In the genomic region with DNA sequence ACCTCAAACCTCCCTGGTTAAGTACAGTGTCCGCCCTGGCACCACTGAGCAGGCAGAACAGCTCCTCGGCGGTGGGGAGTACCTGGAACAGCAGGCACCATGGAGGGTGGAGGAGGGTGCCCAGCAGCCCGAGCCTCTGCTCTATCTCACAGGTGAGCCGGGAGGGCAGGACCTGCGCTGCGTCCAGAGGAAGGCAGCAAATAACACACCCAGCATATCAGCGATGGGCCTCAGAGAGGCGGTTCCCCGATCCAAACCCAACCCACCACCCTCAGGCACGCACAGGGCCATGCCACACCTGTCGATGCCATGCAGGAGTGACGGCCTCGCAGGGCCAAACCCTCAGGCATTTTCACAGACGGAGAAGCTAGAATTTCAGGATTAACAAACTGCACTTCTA, we compare ENCODE assay signal across 24 cellular contexts.
"Had no signal": no experiment of that assay in that cellular context is flagged by ENCODE, and none has a peak within 500 bp of the region (broad histone marks: within the 10 kb centered on the region; RNA-seq: fewer than 3 reads in every experiment).

No MANE protein-coding gene starts in this region.

- H3K4me3 ChIP-seq: dorsolateral prefrontal cortex, gastroesophageal sphincter, heart left ventricle, neural progenitor cell, ovary, psoas muscle, skin epidermis, thoracic aorta had no signal

- H3K4me1 ChIP-seq: gastroesophageal sphincter, neural progenitor cell had no signal

- H3K27ac Mint-ChIP-seq: activated CD4-positive, alpha-beta memory T cell treated with anti-CD3 and anti-CD28 coated beads for 36 hours; activated CD4-positive, alpha-beta T cell treated with anti-CD3 and anti-CD28 coated beads for 36 hours; activated T-helper 1 cell treated with anti-CD3 and anti-CD28 coated beads, Interleukin-12 subunit alpha, Interleukin-12 subunit beta, Interleukin-2, Interleukin-4 antibody, amounts not matched to agents 30 ng/mL and 10 ng/mL and 1 ng/mL, durations not matched to agents 14 hours and 24 hours and 36 hours; brain; naive thymus-derived CD4-positive, alpha-beta T cell; neural progenitor cell; stimulated activated effector memory CD8-positive, alpha-beta T cell treated with anti-CD3 and anti-CD28 coated beads, Interleukin-12 subunit alpha, Interleukin-12 subunit beta, amount 100 ng/mL, for 72 hours; T-helper 2 cell treated with Interferon-gamma antibody and Interleukin-4, amounts not matched to agents 5 μg/mL and 100 μg/mL, for 36 hours had no signal

- H3K9me3 Mint-ChIP-seq: activated CD4-positive, alpha-beta memory T cell treated with anti-CD3 and anti-CD28 coated beads for 36 hours; brain; neural progenitor cell; stimulated activated effector memory CD8-positive, alpha-beta T cell treated with anti-CD3 and anti-CD28 coated beads, Interleukin-12 subunit alpha, Interleukin-12 subunit beta, amount 100 ng/mL, for 72 hours; T-helper 2 cell treated with Interferon-gamma antibody and Interleukin-4, amounts not matched to agents 5 μg/mL and 100 μg/mL, for 36 hours had no signal

- H3K4me3 Mint-ChIP-seq: activated CD4-positive, alpha-beta memory T cell treated with anti-CD3 and anti-CD28 coated beads for 36 hours; activated CD4-positive, alpha-beta T cell treated with anti-CD3 and anti-CD28 coated beads for 36 hours; activated T-helper 1 cell treated with anti-CD3 and anti-CD28 coated beads, Interleukin-12 subunit alpha, Interleukin-12 subunit beta, Interleukin-2, Interleukin-4 antibody, amounts not matched to agents 30 ng/mL and 10 ng/mL and 1 ng/mL, durations not matched to agents 14 hours and 24 hours and 36 hours; brain; naive thymus-derived CD4-positive, alpha-beta T cell; neural progenitor cell; stimulated activated effector memory CD8-positive, alpha-beta T cell treated with anti-CD3 and anti-CD28 coated beads, Interleukin-12 subunit alpha, Interleukin-12 subunit beta, amount 100 ng/mL, for 72 hours; T-helper 2 cell treated with Interferon-gamma antibody and Interleukin-4, amounts not matched to agents 5 μg/mL and 100 μg/mL, for 36 hours had no signal

- H3K36me3 Mint-ChIP-seq: brain; neural progenitor cell; stimulated activated effector memory CD8-positive, alpha-beta T cell treated with anti-CD3 and anti-CD28 coated beads, Interleukin-12 subunit alpha, Interleukin-12 subunit beta, amount 100 ng/mL, for 72 hours had no signal

- H3K27me3 ChIP-seq: dorsolateral prefrontal cortex, gastroesophageal sphincter, heart left ventricle, neural progenitor cell, ovary had no signal

- FAIRE-seq: colon, TTC549 had no signal

- ATAC-seq: activated CD4-positive, alpha-beta T cell treated with anti-CD3 and anti-CD28 coated beads for 36 hours; gastroesophageal sphincter; naive thymus-derived CD4-positive, alpha-beta T cell; right cardiac atrium; stimulated activated effector memory CD8-positive, alpha-beta T cell treated with anti-CD3 and anti-CD28 coated beads, Interleukin-12 subunit alpha, Interleukin-12 subunit beta, amount 100 ng/mL, for 72 hours had no signal

- H3K9me3 ChIP-seq: gastroesophageal sphincter, heart left ventricle, ovary, psoas muscle, thoracic aorta had no signal

- DNase-seq: activated CD4-positive, alpha-beta memory T cell treated with anti-CD3 and anti-CD28 coated beads for 36 hours; activated CD4-positive, alpha-beta T cell treated with anti-CD3 and anti-CD28 coated beads for 36 hours; activated naive CD4-positive, alpha-beta T cell treated with Interleukin-2 at 50 U/mL for 16 hours; activated T-cell treated with anti-CD3 and anti-CD28 coated beads for 4 hours; central memory CD4-positive, alpha-beta T cell; dorsolateral prefrontal cortex; heart left ventricle; mesenchymal stem cell; naive thymus-derived CD4-positive, alpha-beta T cell; ovary; psoas muscle; stimulated activated CD4-positive, alpha-beta T cell treated with anti-CD3 and anti-CD28 coated beads, Interleukin-4, amount 100 ng/mL, for 1 hour had no signal

- H3K27ac ChIP-seq: epithelial cell of prostate, gastroesophageal sphincter, neural progenitor cell, ovary, psoas muscle, thoracic aorta had no signal

- H3K36me3 ChIP-seq: neural progenitor cell, ovary had no signal

- H3K27me3 Mint-ChIP-seq: activated CD4-positive, alpha-beta memory T cell treated with anti-CD3 and anti-CD28 coated beads for 36 hours; activated CD4-positive, alpha-beta T cell treated with anti-CD3 and anti-CD28 coated beads for 36 hours; brain; naive thymus-derived CD4-positive, alpha-beta T cell had no signal
